16 cellular contexts compared by ENCODE assay signal in the genomic region with DNA sequence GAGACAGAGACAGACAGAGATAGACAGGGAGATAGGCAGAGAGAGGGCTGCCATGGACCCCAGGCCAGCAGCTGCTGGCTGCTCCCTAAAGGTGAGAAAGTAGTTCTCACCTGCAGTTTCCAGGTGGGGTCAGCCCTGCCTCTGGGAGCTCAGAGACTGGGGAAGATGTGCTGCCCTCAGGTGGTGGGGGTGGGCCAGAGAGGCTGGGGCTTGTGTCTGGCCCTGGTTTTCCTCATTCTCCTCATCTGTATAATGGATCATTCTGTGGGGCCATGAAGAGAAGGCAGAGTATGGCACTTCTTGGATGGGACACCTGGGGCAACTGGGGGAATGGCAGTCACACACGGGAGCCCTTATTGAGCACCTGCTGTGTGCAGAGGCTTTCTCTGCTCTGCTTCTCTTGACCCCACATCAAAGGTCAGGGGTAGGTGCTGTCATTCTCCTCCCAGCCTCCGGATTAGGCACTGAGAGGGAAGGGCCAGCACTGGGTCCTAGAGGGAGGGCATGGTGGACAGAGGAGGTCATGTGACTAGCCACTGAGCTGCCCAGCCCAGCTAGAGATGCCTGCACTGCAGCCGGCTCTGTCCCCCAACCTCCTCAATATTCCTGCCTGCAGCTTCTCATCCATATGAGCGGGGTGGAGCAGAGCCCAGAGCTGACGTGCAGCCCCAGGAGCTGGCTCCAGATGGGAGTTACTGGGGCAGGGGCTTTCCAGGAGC. TPM values are rescaled to one million over a fixed set of nuclear protein-coding genes. Genes with fewer than 3 reads are reported as not detected.
DNase-seq lines count a peak whose midpoint lies in the region; ATAC-seq and TF ChIP-seq lines count a peak whose summit lies in the region.
"Had no signal": no experiment of that assay in that cellular context is flagged by ENCODE, and none has a peak within 500 bp of the region (broad histone marks: within the 10 kb centered on the region; RNA-seq: fewer than 3 reads in every experiment).

No MANE protein-coding gene starts in this region.

- H3K27me3 ChIP-seq in adipocyte (replicated peaks; ENCODE audit: control insufficient read depth, insufficient read depth, low read length) (peaks cover 2% of the 10 kb centered on the region), ovary (no peaks in the 10 kb centered on the region)
- H3K27me3 ChIP-seq: hepatocyte had no signal

- peak; percentile 30 for DNase-seq in activated CD4-positive, alpha-beta T cell treated with anti-CD3 and anti-CD28 coated beads for 36 hours
- no peak for DNase-seq in activated CD4-positive, alpha-beta T cell treated with anti-CD3 and anti-CD28 coated beads, Interleukin-2, amount 50 U/mL, for 48 hours
- peak; percentile 18 for DNase-seq in HT-29 (ENCODE audit: low spot score)
- no peak for DNase-seq in adipocyte (ENCODE audit: low read depth)
- DNase-seq in ovary: no peak
- no peak for DNase-seq in MCF 10A (ENCODE audit: unreplicated experiment)
- DNase-seq in NCI-H2081 (lab: John Stamatoyannopoulos, UW): no peak
- DNase-seq: cerebellar nuclear complex, NCI-H1048, nephron progenitor cell had no signal

- peak overlapping the region; percentile 76 for H3K9ac ChIP-seq in adipocyte (ENCODE audit: low read length)

- H3K27ac Mint-ChIP-seq in activated CD4-positive, alpha-beta T cell treated with anti-CD3 and anti-CD28 coated beads for 36 hours: no peak overlapping the region
- H3K27ac Mint-ChIP-seq in MCF 10A (ENCODE audit: low read depth, unreplicated experiment): no peak overlapping the region
- H3K27ac Mint-ChIP-seq: activated T-helper 2 cell treated with anti-CD3 and anti-CD28 coated beads, Interferon-gamma antibody, Interleukin-2, Interleukin-4, amounts not matched to agents 10 μg/mL and 5 μg/mL and 100 μg/mL, durations not matched to agents 14 hours and 24 hours and 36 hours had no signal

- no peaks in the 10 kb centered on the region for H3K36me3 Mint-ChIP-seq in activated CD4-positive, alpha-beta T cell treated with anti-CD3 and anti-CD28 coated beads for 36 hours (ENCODE audit: low read depth)
- H3K36me3 Mint-ChIP-seq in MCF 10A (ENCODE audit: insufficient read depth, unreplicated experiment): no peaks in the 10 kb centered on the region

- WGBS in ovary, 3 donors: 25 to 43% (median 32%) methylated on average over 5 of the region's 5 CpGs

- TF ChIP-seq POLR2A in ovary (IDR thresholded peaks at IDR 0.05): no peak

- H3K4me1 ChIP-seq in adipocyte (ENCODE audit: control insufficient read depth, insufficient read depth, low read length): peaks cover 40% of the 10 kb centered on the region
- peaks cover 40% of the 10 kb centered on the region for H3K4me1 ChIP-seq in ovary (ENCODE audit: insufficient read depth)

- CTCF ChIA-PET in activated CD4-positive, alpha-beta T cell treated with anti-CD3 and anti-CD28 coated beads for 36 hours (lab: Charles Lee): interaction anchor here (0.9 to 1.2 kb wide), 3 partner anchors 44 to 96 kb away, joined by 3 to 4 read pairs (median 3); no protein-coding TSS in a partner anchor
- CTCF ChIA-PET in MCF 10A (lab: Yijun Ruan, JAX): interaction anchor here (0.6 to 2.1 kb wide), 6 partner anchors 11 to 112 kb away, joined by 3 to 5 read pairs (median 4); no protein-coding TSS in a partner anchor

- no peak for TF ChIP-seq EP300 in ovary (IDR thresholded peaks at IDR 0.05)

- peaks cover 8% of the 10 kb centered on the region for H3K27me3 Mint-ChIP-seq in activated CD4-positive, alpha-beta T cell treated with anti-CD3 and anti-CD28 coated beads for 36 hours
- H3K27me3 Mint-ChIP-seq in MCF 10A (ENCODE audit: insufficient read depth, unreplicated experiment): peaks cover 34% of the 10 kb centered on the region

- intact Hi-C loops in activated CD4-positive, alpha-beta T cell treated with anti-CD3 and anti-CD28 coated beads for 36 hours (cut with DNase I, micrococcal nuclease): loop anchor here in 1 of 2 experiments (5.0 kb wide), 1 partner anchor 95 kb away; no protein-coding TSS in a partner anchor
- intact Hi-C loops in ovary (cut with DNase I): no loop called here
- intact Hi-C loops in MCF 10A (cut with micrococcal nuclease): no loop called here

- no TSS peak for BruUV-seq in MCF 10A (replicated peaks; lab: Mats Ljungman, UMichigan)

- H3K9me3 ChIP-seq in adipocyte (ENCODE audit: control insufficient read depth, low read length) (no peaks in the 10 kb centered on the region), ovary (no peaks in the 10 kb centered on the region)

- no peak overlapping the region for H3K4me3 Mint-ChIP-seq in activated CD4-positive, alpha-beta T cell treated with anti-CD3 and anti-CD28 coated beads for 36 hours
- no peak overlapping the region for H3K4me3 Mint-ChIP-seq in MCF 10A (ENCODE audit: unreplicated experiment)
- H3K4me3 Mint-ChIP-seq: nephron progenitor cell had no signal

- peak overlapping the region; percentile 44 to 79 for H3K27ac ChIP-seq in ovary
- H3K27ac ChIP-seq: C4-2B, hepatocyte had no signal

- TF ChIP-seq CTCF in ovary (IDR thresholded peaks at IDR 0.05) (no peak), MCF 10A (IDR thresholded peaks at IDR 0.05; ENCODE audit: unreplicated experiment) (no peak)

- no peak for ATAC-seq in activated CD4-positive, alpha-beta T cell treated with anti-CD3 and anti-CD28 coated beads for 36 hours
- no peak for ATAC-seq in GM18861 (IDR thresholded peaks at IDR 0.05; ENCODE audit: unreplicated experiment)

- POLR2A ChIA-PET in activated CD4-positive, alpha-beta T cell treated with anti-CD3 and anti-CD28 coated beads for 36 hours (lab: Charles Lee): no interaction called here
- POLR2A ChIA-PET in MCF 10A (lab: Yijun Ruan, JAX): no interaction called here

- no peaks in the 10 kb centered on the region for H3K4me1 Mint-ChIP-seq in activated CD4-positive, alpha-beta T cell treated with anti-CD3 and anti-CD28 coated beads for 36 hours
- H3K4me1 Mint-ChIP-seq in MCF 10A (ENCODE audit: insufficient read depth, unreplicated experiment): peaks cover 5% of the 10 kb centered on the region

- no peaks in the 10 kb centered on the region for H3K9me3 Mint-ChIP-seq in activated CD4-positive, alpha-beta T cell treated with anti-CD3 and anti-CD28 coated beads for 36 hours (ENCODE audit: low read depth)
- no peaks in the 10 kb centered on the region for H3K9me3 Mint-ChIP-seq in MCF 10A (ENCODE audit: unreplicated experiment)
- H3K9me3 Mint-ChIP-seq: activated T-helper 2 cell treated with anti-CD3 and anti-CD28 coated beads, Interferon-gamma antibody, Interleukin-2, Interleukin-4, amounts not matched to agents 10 μg/mL and 5 μg/mL and 100 μg/mL, durations not matched to agents 14 hours and 24 hours and 36 hours; nephron progenitor cell had no signal

- no peak overlapping the region for H3K4me3 ChIP-seq in adipocyte (ENCODE audit: low read length)
- no peak overlapping the region for H3K4me3 ChIP-seq in ovary
- H3K4me3 ChIP-seq: hepatocyte had no signal

- no peaks in the 10 kb centered on the region for H3K36me3 ChIP-seq in adipocyte (ENCODE audit: control insufficient read depth, insufficient read depth, low read length, severe bottlenecking)
- no peaks in the 10 kb centered on the region for H3K36me3 ChIP-seq in ovary

RNA-seq across cellular contexts. Expression of a gene that starts 4.1 kb away (rescaled TPM):
- not detected for total RNA-seq in activated CD4-positive, alpha-beta T cell treated with anti-CD3 and anti-CD28 coated beads for 36 hours
- not detected in 2 replicates for total RNA-seq in HT-29 (2014; rRNA removed; shearing (Covaris generic))
- total RNA-seq in ovary (10 to 100 TPM in 1 of 7 donors, 1 to 10 TPM in 4, under 1 TPM in 2; 0.58 to 10.7 (median 1.9) TPM), MCF 10A (2022) (not detected in 2 replicates)
- 1 to 10 TPM; 3.0 to 3.7 TPM for polyA plus RNA-seq in ovary
- total RNA-seq: A172; activated T-helper 2 cell treated with anti-CD3 and anti-CD28 coated beads, Interferon-gamma antibody, Interleukin-2, Interleukin-4, amounts not matched to agents 10 μg/mL and 5 μg/mL and 100 μg/mL, durations not matched to agents 14 hours and 24 hours and 36 hours; hepatocyte; renal cortical epithelial cell had no signal
- polyA plus RNA-seq: hepatocyte had no signal

Comparison
In these comparisons a context has a peak if more than half of its experiments do, and no peak if none do; other contexts are left out.
1. DNase-seq: peak in activated CD4-positive, alpha-beta T cell treated with anti-CD3 and anti-CD28 coated beads for 36 hours (single experiment) and HT-29 (single experiment); none in activated CD4-positive, alpha-beta T cell treated with anti-CD3 and anti-CD28 coated beads, Interleukin-2, amount 50 U/mL, for 48 hours (0 of 2), adipocyte (single experiment), ovary (0 of 5), MCF 10A (single experiment) and NCI-H2081 (0 of 2).